In the genomic region with DNA sequence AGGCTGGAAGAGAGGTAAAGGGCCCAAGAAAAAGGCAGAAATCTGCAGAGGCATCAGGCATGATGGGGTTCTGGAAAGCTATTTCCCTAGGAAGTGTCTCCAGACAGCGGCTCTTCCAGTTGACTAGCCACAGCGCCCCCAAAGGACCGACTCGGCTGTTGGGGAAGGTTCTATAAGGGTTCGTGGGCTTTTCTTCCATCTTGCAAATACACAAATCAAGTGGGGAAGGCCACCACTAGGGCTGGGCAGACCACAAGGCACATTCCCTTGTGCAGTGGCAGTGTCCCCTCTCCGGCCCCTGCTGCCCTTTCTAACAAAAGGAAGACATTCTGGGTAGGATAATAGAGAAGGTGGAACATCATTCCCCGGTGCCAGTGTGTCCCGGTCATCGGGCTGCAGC, we compare ENCODE assay signal across 12 cellular contexts.
"Had no signal": no experiment of that assay in that cellular context is flagged by ENCODE, and none has a peak within 500 bp of the region (broad histone marks: within the 10 kb centered on the region; RNA-seq: fewer than 3 reads in every experiment).

No MANE protein-coding gene starts in this region.

- H3K9me3 ChIP-seq: heart left ventricle had no signal

- FAIRE-seq: bronchial epithelial cell had no signal

- DNase-seq: activated gamma-delta T cell treated with Interleukin-2 at 50 U/mL for 16 hours; activated naive CD8-positive, alpha-beta T cell treated with anti-CD3 and anti-CD28 coated beads, Interleukin-2, amount 10 ng/mL, durations not matched to agents 7 days and 5 days; activated T-cell treated with anti-CD3 and anti-CD28 coated beads, Interleukin-2, amount 50 U/mL, for 4 hours; anterior cingulate cortex; dorsolateral prefrontal cortex; foreskin melanocyte; islet precursor cell; left ventricle myocardium superior had no signal

- H3K4me3 ChIP-seq: dorsolateral prefrontal cortex, heart left ventricle had no signal

- ATAC-seq: activated CD4-positive, CD25-positive, alpha-beta regulatory T cell treated with anti-CD3 and anti-CD28 coated beads, Interleukin-2, amount 50 U/mL, for 24 hours; activated T-cell treated with anti-CD3 and anti-CD28 coated beads, Interleukin-2, amount 50 U/mL, for 4 hours; heart left ventricle; left ventricle myocardium superior; stimulated activated effector memory CD8-positive, alpha-beta T cell treated with anti-CD3 and anti-CD28 coated beads, Interleukin-12 subunit alpha, Interleukin-12 subunit beta, amount 100 ng/mL, for 72 hours had no signal

- H3K27ac ChIP-seq: dorsolateral prefrontal cortex, heart left ventricle had no signal
